ENCODE assay signal across 14 cellular contexts in genomic region chr1:21139601-21140000, GRCh38. TPM values are rescaled to one million over a fixed set of nuclear protein-coding genes. Genes with fewer than 3 reads are reported as not detected.
DNase-seq lines count a peak whose midpoint lies in the region; ATAC-seq and TF ChIP-seq lines count a peak whose summit lies in the region.
"Had no signal": no experiment of that assay in that cellular context is flagged by ENCODE, and none has a peak within 500 bp of the region (broad histone marks: within the 10 kb centered on the region; RNA-seq: fewer than 3 reads in every experiment).

No MANE protein-coding gene starts in this region.

- peak; percentile 66 for DNase-seq in COR-L47 (lab: John Stamatoyannopoulos, UW)
- DNase-seq in NCI-H1417 treated with DMSO at 0.1 percent for 48 hours (lab: John Stamatoyannopoulos, UW): peak; percentile 6
- DNase-seq in adrenal gland: peak in 6 of 7 donors; percentile 31 to 77 (median 40)
- peak; percentile 50 to 80 for DNase-seq in lung microvascular endothelial cell (ENCODE audit: low read depth in 2 of 2)
- DNase-seq in NOMO-1 (lab: John Stamatoyannopoulos, UW; ENCODE audit: unreplicated experiment in 2 of 2): no peak
- no peak for DNase-seq in osteocyte (ENCODE audit: extremely low spot score, unreplicated experiment)
- no peak for DNase-seq in T-helper 9 cell
- DNase-seq: effector memory CD4-positive, alpha-beta T cell; left lung; NCI-H1930 had no signal

- H3K9me3 Mint-ChIP-seq in osteocyte (ENCODE audit: unreplicated experiment): no peaks in the 10 kb centered on the region
- H3K9me3 Mint-ChIP-seq: stimulated activated effector memory CD8-positive, alpha-beta T cell treated with anti-CD3 and anti-CD28 coated beads, Interleukin-12 subunit alpha, Interleukin-12 subunit beta, amount 100 ng/mL, for 72 hours had no signal

- H3K27me3 Mint-ChIP-seq in osteocyte (ENCODE audit: unreplicated experiment): no peaks in the 10 kb centered on the region

- peaks cover 0 to 21% of the 10 kb centered on the region in 2 donors for H3K4me1 ChIP-seq in adrenal gland (replicated peaks in 1 of 2)
- H3K4me1 ChIP-seq: parathyroid adenoma had no signal

- no peaks in the 10 kb centered on the region for H3K9me3 ChIP-seq in adrenal gland (replicated peaks in 1 of 3)
- H3K9me3 ChIP-seq: left lung had no signal

- intact Hi-C loops in adrenal gland (cut with DNase I): no loop called here

- H3K27ac ChIP-seq in adrenal gland: no peak overlapping the region
- H3K27ac ChIP-seq: C4-2B, left lung, parathyroid adenoma had no signal

- TF ChIP-seq POLR2A in adrenal gland (IDR thresholded peaks at IDR 0.05): no peak

- peaks cover 0 to 4% of the 10 kb centered on the region in 2 donors for H3K36me3 ChIP-seq in adrenal gland (replicated peaks in 1 of 2)

- no peak for TF ChIP-seq CTCF in adrenal gland (IDR thresholded peaks at IDR 0.05)
- no peak for TF ChIP-seq CTCF in osteocyte (IDR thresholded peaks at IDR 0.05)

- peaks cover 28% of the 10 kb centered on the region for H3K36me3 Mint-ChIP-seq in osteocyte (ENCODE audit: unreplicated experiment)

- H3K27ac Mint-ChIP-seq in osteocyte (ENCODE audit: unreplicated experiment): no peak overlapping the region
- H3K27ac Mint-ChIP-seq: stimulated activated effector memory CD8-positive, alpha-beta T cell treated with anti-CD3 and anti-CD28 coated beads, Interleukin-12 subunit alpha, Interleukin-12 subunit beta, amount 100 ng/mL, for 72 hours had no signal

- H3K4me3 ChIP-seq in adrenal gland: no peak overlapping the region
- H3K4me3 ChIP-seq: left lung had no signal

- peaks cover 31% of the 10 kb centered on the region for H3K4me1 Mint-ChIP-seq in osteocyte (ENCODE audit: unreplicated experiment)
- H3K4me1 Mint-ChIP-seq: stimulated activated effector memory CD8-positive, alpha-beta T cell treated with anti-CD3 and anti-CD28 coated beads, Interleukin-12 subunit alpha, Interleukin-12 subunit beta, amount 100 ng/mL, for 72 hours had no signal

- no peak for ATAC-seq in HG03342 (IDR thresholded peaks at IDR 0.05; ENCODE audit: unreplicated experiment)
- ATAC-seq: left lung; stimulated activated effector memory CD8-positive, alpha-beta T cell treated with anti-CD3 and anti-CD28 coated beads, Interleukin-12 subunit alpha, Interleukin-12 subunit beta, amount 100 ng/mL, for 72 hours had no signal

- 12 to 24% (median 17%) methylated on average over 2 of the region's 2 CpGs for WGBS in adrenal gland, 4 donors

- no peaks in the 10 kb centered on the region for H3K27me3 ChIP-seq in adrenal gland
- H3K27me3 ChIP-seq: left lung had no signal

- no peak overlapping the region for H3K4me3 Mint-ChIP-seq in osteocyte (ENCODE audit: unreplicated experiment)
- H3K4me3 Mint-ChIP-seq: stimulated activated effector memory CD8-positive, alpha-beta T cell treated with anti-CD3 and anti-CD28 coated beads, Interleukin-12 subunit alpha, Interleukin-12 subunit beta, amount 100 ng/mL, for 72 hours had no signal

RNA-seq across cellular contexts. Expression of gene EIF4G3, which starts 37.1 kb away (rescaled TPM):
- total RNA-seq in adrenal gland: 10 to 100 TPM; 38.9 to 57.4 (median 52.3) TPM
- 10 to 100 TPM; 30.7 to 58.7 (median 43.6) TPM for polyA plus RNA-seq in adrenal gland
- total RNA-seq in lung microvascular endothelial cell: 23.3 and 30.2 TPM in 2 replicates
- total RNA-seq in osteocyte: 81.9 and 83.9 TPM in 2 replicates

Comparison
In these comparisons a context has a peak if more than half of its experiments do, and no peak if none do; other contexts are left out.
1. DNase-seq: peak in COR-L47 (single experiment), NCI-H1417 treated with DMSO at 0.1 percent for 48 hours (single experiment), adrenal gland (6 of 7) and lung microvascular endothelial cell (2 of 2); none in NOMO-1 (0 of 2), osteocyte (single experiment) and T-helper 9 cell (single experiment).